Comparison of ENCODE assay signal across 21 cellular contexts in genomic region chr13:74683411-74683810, GRCh38.
A peak's percentile ranks its signal among the peaks of the same experiment; 100 is the strongest.
DNase-seq lines count a peak whose midpoint lies in the region; ATAC-seq, FAIRE-seq and TF ChIP-seq lines count a peak whose summit lies in the region.
"Had no signal": no experiment of that assay in that cellular context is flagged by ENCODE, and none has a peak within 500 bp of the region (broad histone marks: within the 10 kb centered on the region; RNA-seq: fewer than 3 reads in every experiment).

No MANE protein-coding gene starts in this region.

- H2BK15ac ChIP-seq in H1 (ENCODE audit: low read length), result no peak overlapping the region

- H3K27me3 ChIP-seq in H1 (replicated peaks in 1 of 4; ENCODE audit: control insufficient read depth in 3 of 4, extremely low read depth in 1 of 4, insufficient read depth in 3 of 4, low read length in 3 of 4), result no peaks in the 10 kb centered on the region
- H3K27me3 ChIP-seq: adrenal gland, BLaER1, SJCRH30 had no signal

- H3K14ac ChIP-seq in H1 (ENCODE audit: insufficient read length), result no peak overlapping the region

- no peaks in the 10 kb centered on the region for H4K20me1 ChIP-seq in H1 (replicated peaks in 1 of 2; ENCODE audit: control insufficient read depth in 1 of 2, insufficient read depth in 2 of 2, low read length in 2 of 2)
- H4K20me1 ChIP-seq: BLaER1 had no signal

- whole genome bisulfite sequencing in H1 (ENCODE audit: extremely low coverage in 1 of 2, insufficient coverage in 1 of 2, insufficient read length in 1 of 2, insufficient replicate concordance in 2 of 2, low coverage in 1 of 2, low lambda C conversion rate in 2 of 2, missing lambda C conversion rate in 1 of 2), 2 experiments, result 95% methylated on average over 1 of the region's 1 CpG; no CpG with 5 or more reads in 1 of the 2 experiments

- H3K27ac ChIP-seq in H1 (ENCODE audit: low read depth, low read length), result no peak overlapping the region
- H3K27ac ChIP-seq: adrenal gland, BLaER1, PC-9, SJCRH30, thoracic aorta had no signal

- no peak overlapping the region for H2AFZ ChIP-seq in H1 (ENCODE audit: low read length)
- H2AFZ ChIP-seq: PC-9 had no signal

- no peak overlapping the region for H2BK12ac ChIP-seq in H1 (ENCODE audit: low read depth, low read length)

- no peak overlapping the region for H3K9ac ChIP-seq in H1 (replicated peaks in 1 of 4; ENCODE audit: extremely low read depth in 1 of 4, low read depth in 3 of 4, low read length in 3 of 4)
- H3K9ac ChIP-seq: BLaER1 had no signal

- H3K36me3 ChIP-seq in H1 (ENCODE audit: control insufficient read depth in 2 of 4, insufficient read depth in 4 of 4, low read length in 3 of 4), result no peaks in the 10 kb centered on the region
- H3K36me3 ChIP-seq: adrenal gland, BLaER1, SJCRH30, thoracic aorta had no signal

- no peaks in the 10 kb centered on the region for H3K4me1 ChIP-seq in H1 (replicated peaks in 1 of 4; ENCODE audit: control insufficient read depth in 3 of 4, insufficient read depth in 4 of 4, low read length in 3 of 4)
- H3K4me1 ChIP-seq: BLaER1, SJCRH30 had no signal

- FAIRE-seq in H1 (lab: Jason Lieb, UNC), result no peak
- FAIRE-seq: frontal cortex had no signal

- H3K4me3 ChIP-seq in H1 (ENCODE audit: extremely low read depth in 1 of 4, insufficient read depth in 2 of 4, low read depth in 3 of 4, low read length in 4 of 4), result no peak overlapping the region
- H3K4me3 ChIP-seq: adrenal gland, BLaER1, PC-9, SJCRH30, thoracic aorta had no signal

- no peak for ATAC-seq in GM18505 (IDR thresholded peaks at IDR 0.05; ENCODE audit: unreplicated experiment)
- ATAC-seq: effector memory CD8-positive, alpha-beta T cell; left lobe of liver; stimulated activated effector memory CD8-positive, alpha-beta T cell treated with anti-CD3 and anti-CD28 coated beads, Interleukin-12 subunit alpha, Interleukin-12 subunit beta, amount 100 ng/mL, for 72 hours had no signal

- H2AK5ac ChIP-seq in H1 (ENCODE audit: low read depth, low read length), result no peak overlapping the region

- H3K4ac ChIP-seq in H1 (replicated peaks; ENCODE audit: insufficient read length, low read depth, low read length), result no peak overlapping the region

- peaks cover 0 to 6% of the 10 kb centered on the region in 2 experiments; a peak in 1 of 4 replicates for H3K9me3 ChIP-seq in H1 (ENCODE audit: insufficient read depth in 2 of 2, low read depth in 1 of 2, low read length in 1 of 2)
- H3K9me3 ChIP-seq: adrenal gland, BLaER1, SJCRH30, thoracic aorta had no signal

- no peak overlapping the region for H2BK5ac ChIP-seq in H1 (ENCODE audit: low read depth, low read length)

- H4K5ac ChIP-seq in H1 (ENCODE audit: insufficient read length, low read depth, low read length), result no peak overlapping the region

- TF ChIP-seq CTCF in GM13977 (IDR thresholded peaks at IDR 0.05; ENCODE audit: extremely low read depth, insufficient read depth, missing control alignments) (peak; percentile 15), H1 (IDR thresholded peaks at IDR 0.05; ENCODE audit: control extremely low read depth in 1 of 3, insufficient read depth in 1 of 3, low read depth in 1 of 3, low read length in 3 of 3) (peak in 2 of 3 experiments; percentile 18 to 44; a peak in 3 of 4 replicates)

- TF ChIP-seq POLR2A in H1 (IDR thresholded peaks at IDR 0.05; ENCODE audit: control extremely low read depth in 1 of 2, low read depth in 2 of 2, low read length in 2 of 2) (no peak), GM18505 (IDR thresholded peaks at IDR 0.05; ENCODE audit: borderline replicate concordance, extremely low read depth, insufficient read depth, insufficient read length) (no peak)

- POLR2A ChIA-PET in H1 (lab: Charles Lee; ENCODE audit: partially characterized antibody), result no interaction called here

- TF ChIP-seq RAD21 in H1 (IDR thresholded peaks at IDR 0.05 in 1 of 2, conservative IDR thresholded peaks at IDR 0.05 in 1 of 2; ENCODE audit: low read depth in 2 of 2, low read length in 2 of 2), result peak; percentile 50 to 60

- no peak for DNase-seq in GM13977 (ENCODE audit: low spot score)
- peak; percentile 3 for DNase-seq in M059J (ENCODE audit: low read depth)
- no peak for DNase-seq in H1 (ENCODE audit: low read depth in 1 of 2, low spot score in 2 of 2)
- DNase-seq in kidney tubule cell (ENCODE audit: low spot score), result peak; percentile 7
- no peak for DNase-seq in OCI-M1 (lab: John Stamatoyannopoulos, UW)
- DNase-seq in NOMO-1 (lab: John Stamatoyannopoulos, UW; ENCODE audit: unreplicated experiment in 2 of 2), result no peak
- DNase-seq: adrenal gland, cerebellar nuclear complex, GOT3, KG1, NCI-H1092, NCI-H524, PC-9 had no signal

- CTCF ChIA-PET in H1 (lab: Charles Lee; ENCODE audit: partially characterized antibody), result interaction anchor here (1.1 to 2.1 kb wide), 2 partner anchors 14 to 536 kb away, joined by 4 to 8 read pairs; no protein-coding TSS in a partner anchor

- H2BK20ac ChIP-seq in H1 (ENCODE audit: low read length), result no peak overlapping the region

- no peak for TF ChIP-seq EP300 in H1 (IDR thresholded peaks at IDR 0.05; ENCODE audit: borderline replicate concordance in 1 of 2, low read depth in 2 of 2, low read length in 2 of 2)

- H3K79me1 ChIP-seq in H1 (ENCODE audit: low read depth, low read length), result no peaks in the 10 kb centered on the region

- no peak overlapping the region for H4K91ac ChIP-seq in H1 (replicated peaks; ENCODE audit: insufficient read length, low read length)

- in situ Hi-C loops in GM13977 (cut with MboI; ENCODE audit: low pct_unique_long_range_greater_than_20kb, low sequenced_read_pairs, unreplicated experiment), result no loop called here

- no peak overlapping the region for H4K8ac ChIP-seq in H1 (ENCODE audit: extremely low read depth, insufficient read depth, low read length)

- H3K23me2 ChIP-seq in H1 (ENCODE audit: low read depth, low read length), result no peaks in the 10 kb centered on the region

- H3K23ac ChIP-seq in H1 (ENCODE audit: insufficient read length), result no peak overlapping the region

- H3K18ac ChIP-seq in H1 (ENCODE audit: extremely low read depth, low read length), result no peak overlapping the region

- no peak overlapping the region for H3K56ac ChIP-seq in H1 (replicated peaks; ENCODE audit: insufficient read length, low read depth, low read length)

- no peak overlapping the region for H3K4me2 ChIP-seq in H1 (ENCODE audit: insufficient read depth in 1 of 2, low read depth in 2 of 2, low read length in 2 of 2)
- H3K4me2 ChIP-seq: BLaER1, PC-9 had no signal

- H3K79me2 ChIP-seq in H1 (ENCODE audit: control insufficient read depth in 1 of 2, insufficient read depth in 2 of 2, low read length in 2 of 2), result no peaks in the 10 kb centered on the region

- H2BK120ac ChIP-seq in H1 (replicated peaks; ENCODE audit: low read depth, low read length), result no peak overlapping the region

TF ChIP-seq in H1, 55 proteins besides CTCF, POLR2A, EP300 and RAD21:
- TF ChIP-seq KDM4A (IDR thresholded peaks at IDR 0.05; ENCODE audit: low read depth, low read length, severe bottlenecking) (no peak), KDM1A (IDR thresholded peaks at IDR 0.05; ENCODE audit: borderline replicate concordance, low read length) (no peak), BRCA1 (IDR thresholded peaks at IDR 0.05; ENCODE audit: low read depth, low read length) (no peak)
TF ChIP-seq in H1: peak in this region for 0.

Comparison
In these comparisons a context has a peak if more than half of its experiments do, and no peak if none do; other contexts are left out.
1. DNase-seq: peak in M059J (single experiment) and kidney tubule cell (single experiment); none in GM13977 (single experiment), H1 (0 of 2), OCI-M1 (single experiment) and NOMO-1 (0 of 2).